ENCODE assay signal across 1 cellular context in genomic region chr4:78556655-78557054, GRCh38.
TF ChIP-seq lines count a peak whose summit lies in the region.

No MANE protein-coding gene starts in this region.

TF ChIP-seq in GM23338, 12 proteins besides CTCF, POLR2A, EP300 and RAD21:
- TF ChIP-seq REST (IDR thresholded peaks at IDR 0.05; ENCODE audit: unreplicated experiment) = no peak
- TF ChIP-seq ZNF462 (CRISPR knock-in tag; IDR thresholded peaks at IDR 0.05) = no peak
- TF ChIP-seq EZH2 (IDR thresholded peaks at IDR 0.05; ENCODE audit: low read depth, unreplicated experiment) = no peak
- no peak for TF ChIP-seq JUNB (IDR thresholded peaks at IDR 0.05; ENCODE audit: unreplicated experiment)
- TF ChIP-seq ETS1 (IDR thresholded peaks at IDR 0.05) = no peak
- no peak for TF ChIP-seq ZNF114 (CRISPR knock-in tag; IDR thresholded peaks at IDR 0.05)
- TF ChIP-seq POLR2AphosphoS5 (IDR thresholded peaks at IDR 0.05; ENCODE audit: low read depth) = no peak
- no peak for TF ChIP-seq ZNF331 (CRISPR knock-in tag; IDR thresholded peaks at IDR 0.05; ENCODE audit: low read depth)
- no peak for TF ChIP-seq STAT1 (IDR thresholded peaks at IDR 0.05; ENCODE audit: unreplicated experiment)
- no peak for TF ChIP-seq NANOG (IDR thresholded peaks at IDR 0.05; ENCODE audit: borderline replicate concordance)
- no peak for TF ChIP-seq EZH2phosphoT487 (IDR thresholded peaks at IDR 0.05; ENCODE audit: unreplicated experiment)
- TF ChIP-seq CREB1 (CRISPR knock-in tag; IDR thresholded peaks at IDR 0.05; ENCODE audit: low read depth) = no peak
